ENCODE assay signal across 21 cellular contexts in genomic region chr14:89265229-89265628, GRCh38.
DNase-seq lines count a peak whose midpoint lies in the region; ATAC-seq and TF ChIP-seq lines count a peak whose summit lies in the region.
"Had no signal": no experiment of that assay in that cellular context is flagged by ENCODE, and none has a peak within 500 bp of the region (broad histone marks: within the 10 kb centered on the region; RNA-seq: fewer than 3 reads in every experiment).

No MANE protein-coding gene starts in this region.

- H3K4me3 Mint-ChIP-seq in stimulated activated naive B cell treated with anti-CD40 and anti-IgM and Interleukin-4, amounts not matched to agents 10 μg/mL and 1 μg/mL and 100 μg/mL, for 72 hours, result peak overlapping the region in 1 of 2 donors; percentile 44
- H3K4me3 Mint-ChIP-seq: CD4-positive, alpha-beta memory T cell had no signal

- peaks cover 58 to 70% of the 10 kb centered on the region in 2 donors for H3K36me3 Mint-ChIP-seq in stimulated activated naive B cell treated with anti-CD40 and anti-IgM and Interleukin-4, amounts not matched to agents 10 μg/mL and 1 μg/mL and 100 μg/mL, for 72 hours

- no peaks in the 10 kb centered on the region for H3K27me3 Mint-ChIP-seq in stimulated activated naive B cell treated with anti-CD40 and anti-IgM and Interleukin-4, amounts not matched to agents 10 μg/mL and 1 μg/mL and 100 μg/mL, for 72 hours
- H3K27me3 Mint-ChIP-seq: CD4-positive, alpha-beta memory T cell had no signal

- peak overlapping the region; percentile 56 for H3K27ac Mint-ChIP-seq in stimulated activated naive B cell treated with anti-CD40 and anti-IgM and Interleukin-4, amounts not matched to agents 10 μg/mL and 1 μg/mL and 100 μg/mL, for 72 hours

- peaks cover 62 to 76% of the 10 kb centered on the region in 2 donors for H3K4me1 Mint-ChIP-seq in stimulated activated naive B cell treated with anti-CD40 and anti-IgM and Interleukin-4, amounts not matched to agents 10 μg/mL and 1 μg/mL and 100 μg/mL, for 72 hours

- no peak for TF ChIP-seq POLR2A in suprapubic skin (IDR thresholded peaks at IDR 0.05)

- DNase-seq in activated CD8-positive, alpha-beta memory T cell treated with anti-CD3 and anti-CD28 coated beads, Interleukin-2, amount 50 U/mL, for 48 hours, result peak; percentile 36
- no peak for DNase-seq in activated CD8-positive, alpha-beta memory T cell treated with anti-CD3 and anti-CD28 coated beads, Interleukin-2, amount 50 U/mL, for 4 hours
- DNase-seq in ELF-1 (ENCODE audit: low read depth, low spot score) (peak; percentile 23), cerebellar cortex (ENCODE audit: low spot score) (peak; percentile 57), RKO (ENCODE audit: low spot score) (no peak), suprapubic skin (ENCODE audit: low spot score in 2 of 2) (no peak), H4 (ENCODE audit: low spot score) (no peak)
- no peak for DNase-seq in stimulated activated naive B cell treated with anti-CD40 and anti-IgM and Interleukin-4, amounts not matched to agents 10 μg/mL and 1 μg/mL and 100 μg/mL, for 72 hours
- DNase-seq: CD4-positive, alpha-beta memory T cell; DMS153; GF-D8; GOT3; Kasumi-1; MG63; NCI-H1048; NCI-H1436 treated with DMSO at 0.1 percent for 48 hours; NCI-H2029; NCI-H2171 treated with DMSO at 0.1 percent for 48 hours; NCI-H748 treated with DMSO at 0.1 percent for 48 hours; NK-92 treated with Interleukin-12 subunit alpha and Interleukin-12 subunit beta, amount 100 ng/mL, for 24 hours; SIG-M5 had no signal

- no peak for TF ChIP-seq EP300 in suprapubic skin (IDR thresholded peaks at IDR 0.05)

- ATAC-seq in stimulated activated naive B cell treated with anti-CD40 and anti-IgM and Interleukin-4, amounts not matched to agents 10 μg/mL and 1 μg/mL and 100 μg/mL, for 72 hours (replicated peaks), result peak in 1 of 2 donors; percentile 52

- peaks cover 14% of the 10 kb centered on the region for H3K4me1 ChIP-seq in suprapubic skin

- no peaks in the 10 kb centered on the region for H3K36me3 ChIP-seq in suprapubic skin
- H3K36me3 ChIP-seq: MG63 had no signal

- H3K9me3 ChIP-seq in suprapubic skin, result no peaks in the 10 kb centered on the region
- H3K9me3 ChIP-seq: MG63 had no signal

- no peak for TF ChIP-seq CTCF in suprapubic skin (IDR thresholded peaks at IDR 0.05)

- H3K27me3 ChIP-seq in suprapubic skin, result no peaks in the 10 kb centered on the region
- H3K27me3 ChIP-seq: MG63 had no signal

- no peak overlapping the region for H3K27ac ChIP-seq in suprapubic skin

- no peak overlapping the region for H3K4me3 ChIP-seq in suprapubic skin
- H3K4me3 ChIP-seq: MG63 had no signal

- H3K9me3 Mint-ChIP-seq in stimulated activated naive B cell treated with anti-CD40 and anti-IgM and Interleukin-4, amounts not matched to agents 10 μg/mL and 1 μg/mL and 100 μg/mL, for 72 hours, result peaks cover 2 to 3% of the 10 kb centered on the region in 2 donors

- WGBS in suprapubic skin, result 87% methylated on average over 4 of the region's 4 CpGs

Comparison
In these comparisons a context has a peak if more than half of its experiments do, and no peak if none do; other contexts are left out.
1. DNase-seq: peak in activated CD8-positive, alpha-beta memory T cell treated with anti-CD3 and anti-CD28 coated beads, Interleukin-2, amount 50 U/mL, for 48 hours (single experiment), ELF-1 (single experiment) and cerebellar cortex (single experiment); none in activated CD8-positive, alpha-beta memory T cell treated with anti-CD3 and anti-CD28 coated beads, Interleukin-2, amount 50 U/mL, for 4 hours (single experiment), stimulated activated naive B cell treated with anti-CD40 and anti-IgM and Interleukin-4, amounts not matched to agents 10 μg/mL and 1 μg/mL and 100 μg/mL, for 72 hours (single experiment), RKO (single experiment), suprapubic skin (0 of 2) and H4 (single experiment).